Comparison of ENCODE assay signal across 1 cellular context in the genomic region with DNA sequence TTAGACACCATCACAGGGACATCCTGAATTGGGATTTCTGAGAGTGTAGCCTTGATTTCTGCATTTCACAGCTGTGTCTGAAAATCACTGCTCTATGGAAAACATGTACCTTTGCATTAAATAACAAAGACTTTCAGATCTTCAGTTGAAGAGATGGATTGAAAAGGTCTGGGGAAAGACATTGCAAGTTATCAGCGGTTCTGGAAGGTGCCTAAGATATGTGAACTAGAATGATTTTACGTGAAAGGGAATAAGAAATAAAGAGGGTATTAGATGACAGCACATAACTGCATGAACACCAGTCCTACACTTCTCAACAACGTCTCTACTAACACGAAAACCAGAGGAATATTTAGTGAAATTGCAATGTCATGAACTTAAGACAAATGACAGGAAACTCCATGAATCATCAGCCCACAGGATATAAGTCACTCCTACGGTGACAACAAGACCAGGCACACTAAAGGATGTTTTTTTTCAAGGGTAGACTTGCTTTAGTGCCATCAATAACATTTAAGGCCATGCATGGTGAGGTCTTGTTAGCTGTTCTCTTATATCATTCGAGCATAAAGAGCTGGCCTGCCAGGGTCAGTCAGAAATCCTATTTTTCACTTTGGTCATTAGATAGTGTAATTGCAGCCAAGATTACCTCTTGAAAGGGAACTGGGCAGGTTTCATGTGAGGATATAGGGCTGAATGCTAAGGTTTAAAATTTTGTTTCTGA.
TF ChIP-seq lines count a peak whose summit lies in the region.

No MANE protein-coding gene starts in this region.

TF ChIP-seq in K562, 482 proteins besides CTCF, POLR2A, EP300 and RAD21 (continued from another document and continues in another):
- TF ChIP-seq, protein P1, sequence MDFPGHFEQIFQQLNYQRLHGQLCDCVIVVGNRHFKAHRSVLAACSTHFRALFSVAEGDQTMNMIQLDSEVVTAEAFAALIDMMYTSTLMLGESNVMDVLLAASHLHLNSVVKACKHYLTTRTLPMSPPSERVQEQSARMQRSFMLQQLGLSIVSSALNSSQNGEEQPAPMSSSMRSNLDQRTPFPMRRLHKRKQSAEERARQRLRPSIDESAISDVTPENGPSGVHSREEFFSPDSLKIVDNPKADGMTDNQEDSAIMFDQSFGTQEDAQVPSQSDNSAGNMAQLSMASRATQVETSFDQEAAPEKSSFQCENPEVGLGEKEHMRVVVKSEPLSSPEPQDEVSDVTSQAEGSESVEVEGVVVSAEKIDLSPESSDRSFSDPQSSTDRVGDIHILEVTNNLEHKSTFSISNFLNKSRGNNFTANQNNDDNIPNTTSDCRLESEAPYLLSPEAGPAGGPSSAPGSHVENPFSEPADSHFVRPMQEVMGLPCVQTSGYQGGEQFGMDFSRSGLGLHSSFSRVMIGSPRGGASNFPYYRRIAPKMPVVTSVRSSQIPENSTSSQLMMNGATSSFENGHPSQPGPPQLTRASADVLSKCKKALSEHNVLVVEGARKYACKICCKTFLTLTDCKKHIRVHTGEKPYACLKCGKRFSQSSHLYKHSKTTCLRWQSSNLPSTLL (IDR thresholded peaks at IDR 0.05) = no peak
- TF ChIP-seq CREB5 (CRISPR knock-in tag; IDR thresholded peaks at IDR 0.05) (peak; percentile 67; the same call in 1 of the 2 replicates), ZNF124 (CRISPR knock-in tag; IDR thresholded peaks at IDR 0.05) (no peak), ZC3H8 (IDR thresholded peaks at IDR 0.05) (no peak), ZNF41 (CRISPR knock-in tag; conservative IDR thresholded peaks at IDR 0.05) (0 out of 2 replicates have a peak, but pooled peaks have one; percentile 16), SNAPC5 (CRISPR knock-in tag; IDR thresholded peaks at IDR 0.05) (no peak), ZKSCAN1 (IDR thresholded peaks at IDR 0.05; ENCODE audit: low read depth, low read length) (peak; percentile 83; the same call in 1 of the 2 replicates), L3MBTL2 (IDR thresholded peaks at IDR 0.05) (peak; percentile 50; the same call in 1 of the 2 replicates), USF2 (CRISPR knock-in tag; IDR thresholded peaks at IDR 0.05) (no peak), TAF1 (IDR thresholded peaks at IDR 0.05; ENCODE audit: control insufficient read depth, extremely low read depth, insufficient read depth, low read length, severe bottlenecking) (peak; percentile 50), STAT5A (IDR thresholded peaks at IDR 0.05; ENCODE audit: borderline replicate concordance, low read length) (peak; percentile 47; the same call in 1 of the 2 replicates), ZNF263 (CRISPR knock-in tag; IDR thresholded peaks at IDR 0.05; ENCODE audit: borderline replicate concordance) (no peak), ZNF778 (CRISPR knock-in tag; IDR thresholded peaks at IDR 0.05) (no peak), ZNF551 (CRISPR knock-in tag; IDR thresholded peaks at IDR 0.05) (no peak), TAF7 (tag; IDR thresholded peaks at IDR 0.05) (no peak), THAP12 (CRISPR knock-in tag; IDR thresholded peaks at IDR 0.05) (no peak), PHB2 (IDR thresholded peaks at IDR 0.05; ENCODE audit: low read depth) (no peak), DMBX1 (CRISPR knock-in tag; IDR thresholded peaks at IDR 0.05; ENCODE audit: borderline replicate concordance) (peak; percentile 85), ZNF57 (CRISPR knock-in tag; IDR thresholded peaks at IDR 0.05) (no peak), ZNF324 (CRISPR knock-in tag; IDR thresholded peaks at IDR 0.05) (peak; percentile 56), RUNX1 (IDR thresholded peaks at IDR 0.05; ENCODE audit: low read depth) (no peak), CBFB (CRISPR knock-in tag; IDR thresholded peaks at IDR 0.05) (no peak), ZNF785 (CRISPR knock-in tag; IDR thresholded peaks at IDR 0.05) (no peak), TAF15 (IDR thresholded peaks at IDR 0.05; ENCODE audit: low read depth, low read length) (no peak), MCM3 (IDR thresholded peaks at IDR 0.05) (no peak), KHSRP (IDR thresholded peaks at IDR 0.05) (peak; percentile 53), SREBF1 (IDR thresholded peaks at IDR 0.05; ENCODE audit: borderline replicate concordance, low read depth, low read length) (no peak), NFRKB (IDR thresholded peaks at IDR 0.05; ENCODE audit: low read depth) (peak; percentile 95; the same call in 1 of the 2 replicates), TGIF2 (CRISPR knock-in tag; IDR thresholded peaks at IDR 0.05) (peak; percentile 44; the same call in 1 of the 2 replicates), BRCA1 (IDR thresholded peaks at IDR 0.05) (no peak), BRCA1 (CRISPR knock-in tag; IDR thresholded peaks at IDR 0.05) (no peak), TCF7L2 (IDR thresholded peaks at IDR 0.05; ENCODE audit: low read depth, low read length) (no peak), TRIM28 (IDR thresholded peaks at IDR 0.05) (peak; percentile 81), DACH1 (IDR thresholded peaks at IDR 0.05; ENCODE audit: partially characterized antibody) (no peak), TAF9B (IDR thresholded peaks at IDR 0.05; ENCODE audit: partially characterized antibody) (peak; percentile 83), ZBTB26 (CRISPR knock-in tag; IDR thresholded peaks at IDR 0.05) (peak; percentile 65), FUS (optimal IDR thresholded peaks at IDR 0.05; ENCODE audit: low read depth, low read length) (no peak), ZFP36 (IDR thresholded peaks at IDR 0.05; ENCODE audit: low read depth, low read length, partially characterized antibody) (peak; percentile 38), ZNF77 (CRISPR knock-in tag; IDR thresholded peaks at IDR 0.05) (no peak), NELFE (IDR thresholded peaks at IDR 0.05; ENCODE audit: insufficient read depth, insufficient read length) (no peak), SMARCB1 (IDR thresholded peaks at IDR 0.05; ENCODE audit: insufficient read length, low read depth) (no peak), ZNF165 (CRISPR knock-in tag; IDR thresholded peaks at IDR 0.05; ENCODE audit: borderline replicate concordance) (no peak), PRPF4 (IDR thresholded peaks at IDR 0.05; ENCODE audit: insufficient read depth, low read depth, low read length, poor library complexity, severe bottlenecking) (no peak), FOXA1 (IDR thresholded peaks at IDR 0.05; ENCODE audit: borderline replicate concordance) (no peak), HOXB6 (CRISPR knock-in tag; IDR thresholded peaks at IDR 0.05; ENCODE audit: borderline replicate concordance) (0 out of 2 replicates have a peak, but pooled peaks have one; percentile 39), SRSF9 (IDR thresholded peaks at IDR 0.05; ENCODE audit: borderline replicate concordance, low read depth, low read length) (no peak)
- TF ChIP-seq, protein P2, sequence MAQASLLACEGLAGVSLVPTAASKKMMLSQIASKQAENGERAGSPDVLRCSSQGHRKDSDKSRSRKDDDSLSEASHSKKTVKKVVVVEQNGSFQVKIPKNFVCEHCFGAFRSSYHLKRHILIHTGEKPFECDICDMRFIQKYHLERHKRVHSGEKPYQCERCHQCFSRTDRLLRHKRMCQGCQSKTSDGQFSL (CRISPR knock-in tag; IDR thresholded peaks at IDR 0.05) = no peak
- TF ChIP-seq, protein P2 (tag; IDR thresholded peaks at IDR 0.05) = no peak
- TF ChIP-seq, protein P3, sequence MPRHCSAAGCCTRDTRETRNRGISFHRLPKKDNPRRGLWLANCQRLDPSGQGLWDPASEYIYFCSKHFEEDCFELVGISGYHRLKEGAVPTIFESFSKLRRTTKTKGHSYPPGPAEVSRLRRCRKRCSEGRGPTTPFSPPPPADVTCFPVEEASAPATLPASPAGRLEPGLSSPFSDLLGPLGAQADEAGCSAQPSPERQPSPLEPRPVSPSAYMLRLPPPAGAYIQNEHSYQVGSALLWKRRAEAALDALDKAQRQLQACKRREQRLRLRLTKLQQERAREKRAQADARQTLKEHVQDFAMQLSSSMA (CRISPR knock-in tag; IDR thresholded peaks at IDR 0.05) = no peak
- TF ChIP-seq, protein P4, sequence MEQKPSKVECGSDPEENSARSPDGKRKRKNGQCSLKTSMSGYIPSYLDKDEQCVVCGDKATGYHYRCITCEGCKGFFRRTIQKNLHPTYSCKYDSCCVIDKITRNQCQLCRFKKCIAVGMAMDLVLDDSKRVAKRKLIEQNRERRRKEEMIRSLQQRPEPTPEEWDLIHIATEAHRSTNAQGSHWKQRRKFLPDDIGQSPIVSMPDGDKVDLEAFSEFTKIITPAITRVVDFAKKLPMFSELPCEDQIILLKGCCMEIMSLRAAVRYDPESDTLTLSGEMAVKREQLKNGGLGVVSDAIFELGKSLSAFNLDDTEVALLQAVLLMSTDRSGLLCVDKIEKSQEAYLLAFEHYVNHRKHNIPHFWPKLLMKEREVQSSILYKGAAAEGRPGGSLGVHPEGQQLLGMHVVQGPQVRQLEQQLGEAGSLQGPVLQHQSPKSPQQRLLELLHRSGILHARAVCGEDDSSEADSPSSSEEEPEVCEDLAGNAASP (IDR thresholded peaks at IDR 0.05) = no peak
- TF ChIP-seq, protein P5, sequence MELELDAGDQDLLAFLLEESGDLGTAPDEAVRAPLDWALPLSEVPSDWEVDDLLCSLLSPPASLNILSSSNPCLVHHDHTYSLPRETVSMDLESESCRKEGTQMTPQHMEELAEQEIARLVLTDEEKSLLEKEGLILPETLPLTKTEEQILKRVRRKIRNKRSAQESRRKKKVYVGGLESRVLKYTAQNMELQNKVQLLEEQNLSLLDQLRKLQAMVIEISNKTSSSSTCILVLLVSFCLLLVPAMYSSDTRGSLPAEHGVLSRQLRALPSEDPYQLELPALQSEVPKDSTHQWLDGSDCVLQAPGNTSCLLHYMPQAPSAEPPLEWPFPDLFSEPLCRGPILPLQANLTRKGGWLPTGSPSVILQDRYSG (tag; conservative IDR thresholded peaks at IDR 0.05; ENCODE audit: low read depth) = peak; percentile 73
